25 cellular contexts compared by ENCODE assay signal in the genomic region with DNA sequence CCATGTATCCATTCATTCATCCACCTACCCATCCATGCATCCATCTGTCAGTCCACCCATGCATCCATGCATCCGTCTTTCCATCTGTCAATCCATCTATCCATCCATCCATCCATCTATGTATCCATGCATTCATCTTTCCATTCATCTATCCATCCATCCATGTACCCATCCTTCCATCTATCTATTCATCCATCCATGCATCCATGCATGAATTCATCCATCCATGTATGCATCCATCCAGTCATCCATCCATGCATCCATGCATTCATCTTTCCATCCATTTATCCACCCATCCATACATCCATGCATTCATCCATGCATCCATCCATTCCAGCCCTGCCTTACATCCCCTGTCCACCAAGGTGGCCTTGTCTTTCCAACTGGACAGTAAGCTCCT. TPM values are rescaled to one million over a fixed set of nuclear protein-coding genes. Genes with fewer than 3 reads are reported as not detected.
"Had no signal": no experiment of that assay in that cellular context is flagged by ENCODE, and none has a peak within 500 bp of the region (broad histone marks: within the 10 kb centered on the region; RNA-seq: fewer than 3 reads in every experiment).

No MANE protein-coding gene starts in this region.

- H3K36me3 Mint-ChIP-seq: memory B cell had no signal

- FAIRE-seq: endothelial cell of umbilical vein, islet of Langerhans, keratinocyte had no signal

- H3K4me1 Mint-ChIP-seq: memory B cell had no signal

- H3K36me3 ChIP-seq: colonic mucosa, esophagus squamous epithelium, gastrocnemius medialis, heart right ventricle, left lung, lower lobe of right lung had no signal

- H3K27ac ChIP-seq: colonic mucosa, esophagus squamous epithelium, gastrocnemius medialis, heart right ventricle, left lung, lower lobe of right lung had no signal

- DNase-seq: colonic mucosa; cortex of kidney; effector CD8-positive, alpha-beta T cell; effector memory CD8-positive, alpha-beta T cell; esophagus squamous epithelium; foreskin fibroblast; foreskin melanocyte; gastrocnemius medialis; glutamatergic neuron; heart right ventricle; hippocampal formation; left cardiac atrium; left lung; left ventricle myocardium superior; lower lobe of right lung; mesendoderm; midbrain had no signal

- H3K9me3 Mint-ChIP-seq: dendritic cell treated with granulocyte-macrophage colony-stimulating factor and Interleukin-4, amounts not matched to agents 40 ng/mL and 50 ng/mL, for 4 days had no signal

- H3K4me3 Mint-ChIP-seq: dendritic cell treated with granulocyte-macrophage colony-stimulating factor and Interleukin-4, amounts not matched to agents 40 ng/mL and 50 ng/mL, for 4 days; effector memory CD8-positive, alpha-beta T cell; memory B cell had no signal

- H3K4me3 ChIP-seq: colonic mucosa, esophagus squamous epithelium, gastrocnemius medialis, heart right ventricle, left lung, lower lobe of right lung had no signal

- H3K9me3 ChIP-seq: colonic mucosa, esophagus squamous epithelium, gastrocnemius medialis, heart right ventricle, left lung, lower lobe of right lung had no signal

- H3K27ac Mint-ChIP-seq: dendritic cell treated with granulocyte-macrophage colony-stimulating factor and Interleukin-4, amounts not matched to agents 40 ng/mL and 50 ng/mL, for 4 days; effector memory CD8-positive, alpha-beta T cell; memory B cell had no signal

- H3K4me1 ChIP-seq: colonic mucosa, esophagus squamous epithelium, gastrocnemius medialis, heart right ventricle, left lung, lower lobe of right lung had no signal

- H3K27me3 ChIP-seq: colonic mucosa, gastrocnemius medialis had no signal

RNA-seq across cellular contexts. Expression of gene SORCS3, which starts 45.7 kb away (rescaled TPM):
- total RNA-seq: chondrocyte, dermis microvascular lymphatic vessel endothelial cell, endothelial cell of umbilical vein, esophagus squamous epithelium, gastrocnemius medialis, left cardiac atrium, left lung, lower lobe of right lung, lung microvascular endothelial cell had no signal
- polyA plus RNA-seq: endothelial cell of umbilical vein, keratinocyte had no signal
